ENCODE assay signal across 17 cellular contexts in the genomic region with DNA sequence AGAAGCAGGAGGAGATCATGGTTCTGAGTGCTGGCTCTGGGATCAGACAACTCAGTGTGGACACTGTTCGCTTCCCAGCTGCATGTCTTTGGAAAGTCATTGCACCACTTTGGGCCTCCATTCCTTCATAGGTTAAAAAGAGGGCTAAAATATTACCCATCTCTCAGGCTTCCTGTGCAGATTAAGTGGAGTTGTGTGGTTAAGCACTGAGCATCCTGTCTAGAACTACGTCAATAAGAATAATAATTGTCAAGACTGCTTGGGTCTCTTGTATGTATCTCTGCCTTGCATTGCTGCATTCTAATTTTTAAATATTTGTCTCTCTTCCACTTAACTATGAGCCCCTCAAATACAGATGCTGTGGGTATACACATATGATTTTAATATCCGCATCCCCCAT. TPM values are rescaled to one million over a fixed set of nuclear protein-coding genes. Genes with fewer than 3 reads are reported as not detected.
"Had no signal": no experiment of that assay in that cellular context is flagged by ENCODE, and none has a peak within 500 bp of the region (broad histone marks: within the 10 kb centered on the region; RNA-seq: fewer than 3 reads in every experiment).

No MANE protein-coding gene starts in this region.

- H3K9me3 Mint-ChIP-seq: activated CD4-positive, alpha-beta memory T cell treated with anti-CD3 and anti-CD28 coated beads, Interleukin-2, amount 10 ng/mL, durations not matched to agents 7 days and 5 days; activated T-helper 1 cell treated with anti-CD3 and anti-CD28 coated beads, Interleukin-12 subunit alpha, Interleukin-12 subunit beta, Interleukin-2, Interleukin-4 antibody, amounts not matched to agents 30 ng/mL and 10 ng/mL and 1 ng/mL, durations not matched to agents 14 hours and 24 hours and 36 hours; T-cell had no signal

- H3K27ac Mint-ChIP-seq: activated CD4-positive, alpha-beta memory T cell treated with anti-CD3 and anti-CD28 coated beads, Interleukin-2, amount 10 ng/mL, durations not matched to agents 7 days and 5 days; activated naive CD8-positive, alpha-beta T cell; activated T-helper 1 cell treated with anti-CD3 and anti-CD28 coated beads, Interleukin-12 subunit alpha, Interleukin-12 subunit beta, Interleukin-2, Interleukin-4 antibody, amounts not matched to agents 30 ng/mL and 10 ng/mL and 1 ng/mL, durations not matched to agents 14 hours and 24 hours and 36 hours had no signal

- H3K4me3 Mint-ChIP-seq: activated CD4-positive, alpha-beta memory T cell treated with anti-CD3 and anti-CD28 coated beads, Interleukin-2, amount 10 ng/mL, durations not matched to agents 7 days and 5 days; activated naive CD8-positive, alpha-beta T cell; activated T-helper 1 cell treated with anti-CD3 and anti-CD28 coated beads, Interleukin-12 subunit alpha, Interleukin-12 subunit beta, Interleukin-2, Interleukin-4 antibody, amounts not matched to agents 30 ng/mL and 10 ng/mL and 1 ng/mL, durations not matched to agents 14 hours and 24 hours and 36 hours; T-cell had no signal

- H3K36me3 Mint-ChIP-seq: activated naive CD8-positive, alpha-beta T cell; T-cell had no signal

- H3K27me3 Mint-ChIP-seq: activated naive CD8-positive, alpha-beta T cell had no signal

- H3K4me3 ChIP-seq: cardiac muscle cell, SK-N-MC had no signal

- DNase-seq: activated CD4-positive, alpha-beta T cell treated with anti-CD3 and anti-CD28 coated beads, Interleukin-2, amount 50 U/mL, for 1 hour; activated CD4-positive, CD25-positive, alpha-beta regulatory T cell; activated CD8-positive, alpha-beta memory T cell treated with anti-CD3 and anti-CD28 coated beads, Interleukin-2, amount 50 U/mL, for 4 hours; activated effector memory CD4-positive, alpha-beta T cell treated with Interleukin-2 at 50 U/mL for 16 hours; activated naive CD4-positive, alpha-beta T cell treated with Interleukin-2 at 50 U/mL for 16 hours; NCI-H1048; NCI-H187 treated with DMSO at 0.1 percent for 48 hours; NCI-H2081 treated with DMSO at 0.1 percent for 48 hours had no signal

- H3K36me3 ChIP-seq: brain microvascular endothelial cell, cardiac muscle cell had no signal

- H3K27me3 ChIP-seq: brain microvascular endothelial cell, cardiac muscle cell had no signal

- H3K27ac ChIP-seq: brain microvascular endothelial cell, cardiac muscle cell, SK-N-MC, VCaP had no signal

RNA-seq across cellular contexts. Expression of a gene that starts 22.3 kb away (rescaled TPM):
- total RNA-seq: activated CD4-positive, alpha-beta memory T cell treated with anti-CD3 and anti-CD28 coated beads, Interleukin-2, amount 10 ng/mL, durations not matched to agents 7 days and 5 days; activated T-helper 1 cell treated with anti-CD3 and anti-CD28 coated beads, Interleukin-12 subunit alpha, Interleukin-12 subunit beta, Interleukin-2, Interleukin-4 antibody, amounts not matched to agents 30 ng/mL and 10 ng/mL and 1 ng/mL, durations not matched to agents 14 hours and 24 hours and 36 hours; cardiac muscle cell; M059J had no signal
- polyA plus RNA-seq: cardiac muscle cell had no signal

RNA-seq across cellular contexts. Expression of a gene that starts 40.4 kb away (rescaled TPM):
- total RNA-seq: cardiac muscle cell, M059J had no signal
- polyA plus RNA-seq: cardiac muscle cell had no signal
